In genomic region chr1:192488058-192488457, GRCh38 we compare ENCODE assay signal across 2 cellular contexts.
TF ChIP-seq lines count a peak whose summit lies in the region.

No MANE protein-coding gene starts in this region.

TF ChIP-seq in HCT116, 20 proteins besides CTCF, POLR2A, EP300 and RAD21:
- no peak for TF ChIP-seq ATF3 (IDR thresholded peaks at IDR 0.05)
- no peak for TF ChIP-seq YY1 (IDR thresholded peaks at IDR 0.05; ENCODE audit: extremely low read depth, insufficient replicate concordance, low read depth, low read length)
- TF ChIP-seq EZH2phosphoT487 (IDR thresholded peaks at IDR 0.05; ENCODE audit: borderline replicate concordance) = no peak
- no peak for TF ChIP-seq FOSL1 (IDR thresholded peaks at IDR 0.05; ENCODE audit: low read depth)
- no peak for TF ChIP-seq MAX (IDR thresholded peaks at IDR 0.05)
- TF ChIP-seq SIN3A (IDR thresholded peaks at IDR 0.05; ENCODE audit: low read depth) = no peak
- no peak for TF ChIP-seq SRF (IDR thresholded peaks at IDR 0.05; ENCODE audit: low read depth)
- TF ChIP-seq SP1 (IDR thresholded peaks at IDR 0.05; ENCODE audit: low read depth) = no peak
- TF ChIP-seq ZBTB33 (IDR thresholded peaks at IDR 0.05; ENCODE audit: extremely low read depth, insufficient replicate concordance, low read length) = no peak
- no peak for TF ChIP-seq ELF1 (IDR thresholded peaks at IDR 0.05; ENCODE audit: borderline replicate concordance, low read depth)
- TF ChIP-seq EGR1 (IDR thresholded peaks at IDR 0.05; ENCODE audit: low read depth) = no peak
- TF ChIP-seq TCF7L2 (IDR thresholded peaks at IDR 0.05; ENCODE audit: borderline replicate concordance, extremely low read depth, insufficient read depth, insufficient read length) = no peak
- no peak for TF ChIP-seq JUND (IDR thresholded peaks at IDR 0.05)
- TF ChIP-seq CEBPB (IDR thresholded peaks at IDR 0.05; ENCODE audit: low read depth) = no peak
- no peak for TF ChIP-seq REST (IDR thresholded peaks at IDR 0.05; ENCODE audit: low read depth)
- no peak for TF ChIP-seq EZH2 (IDR thresholded peaks at IDR 0.05)
- no peak for TF ChIP-seq ZFX (IDR thresholded peaks at IDR 0.05)
- TF ChIP-seq CBX3 (IDR thresholded peaks at IDR 0.05; ENCODE audit: low read depth) = no peak
- TF ChIP-seq ZNF274 (IDR thresholded peaks at IDR 0.05; ENCODE audit: low read depth, low read length) = no peak
- no peak for TF ChIP-seq POLR2AphosphoS5 (IDR thresholded peaks at IDR 0.05; ENCODE audit: low read depth, low read length)

TF ChIP-seq in GM12878, 131 proteins besides CTCF, POLR2A, EP300 and RAD21:
- TF ChIP-seq RB1 (IDR thresholded peaks at IDR 0.05; ENCODE audit: borderline replicate concordance) = no peak
